Comparison of ENCODE assay signal across 14 cellular contexts in the genomic region with DNA sequence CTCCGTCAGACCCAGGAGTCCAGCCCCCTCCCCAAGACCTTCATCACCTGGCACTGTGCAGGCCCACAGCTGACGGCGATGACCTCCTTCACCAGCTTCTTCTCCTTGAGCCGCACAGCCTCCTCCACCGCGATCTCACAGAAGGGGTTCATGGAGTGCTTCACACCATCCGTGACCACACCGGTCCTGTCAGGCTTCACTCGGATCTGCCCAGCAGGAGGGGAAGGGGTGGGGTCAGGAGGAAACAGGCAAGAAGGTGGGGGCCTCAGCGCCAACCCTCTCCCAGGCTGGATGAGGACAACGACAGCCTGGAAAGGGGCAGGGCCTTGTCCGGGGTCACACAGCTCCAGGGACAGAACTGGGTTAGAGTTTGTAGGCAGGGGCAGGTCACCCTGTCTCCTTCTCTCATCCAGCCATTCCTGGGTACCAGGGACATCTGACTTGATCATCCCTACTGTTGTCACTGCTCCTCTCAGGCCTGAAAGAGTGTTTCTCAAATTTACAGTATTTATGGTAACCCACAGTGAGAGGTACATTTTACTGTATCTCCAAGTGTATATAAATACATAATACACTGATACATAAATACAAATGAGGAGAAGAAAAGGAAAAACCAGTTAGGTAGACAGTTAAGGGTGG. TPM values are rescaled to one million over a fixed set of nuclear protein-coding genes. Genes with fewer than 3 reads are reported as not detected.
DNase-seq lines count a peak whose midpoint lies in the region; ATAC-seq and TF ChIP-seq lines count a peak whose summit lies in the region.
"Had no signal": no experiment of that assay in that cellular context is flagged by ENCODE, and none has a peak within 500 bp of the region (broad histone marks: within the 10 kb centered on the region; RNA-seq: fewer than 3 reads in every experiment).

No MANE protein-coding gene starts in this region.

- WGBS in hepatocyte (ENCODE audit: low lambda C conversion rate, missing lambda C conversion rate): 42% methylated on average over 11 of the region's 12 CpGs

- H3K4me3 ChIP-seq in WERI-Rb-1 (ENCODE audit: low read depth, low read length) (peak overlapping the region; percentile 23), hepatocyte (no peak overlapping the region)

- H3K27ac ChIP-seq in WERI-Rb-1: peak overlapping the region; percentile 51
- H3K27ac ChIP-seq in hepatocyte: peak overlapping the region; percentile 96

- no peak for DNase-seq in activated T-cell treated with anti-CD3 and anti-CD28 coated beads, Interleukin-2, amount 50 U/mL, for 24 hours
- no peak for DNase-seq in activated T-cell treated with anti-CD3 and anti-CD28 coated beads for 4 hours
- peak; percentile 81 for DNase-seq in WERI-Rb-1
- DNase-seq in hepatocyte (ENCODE audit: low spot score): peak; percentile 55
- no peak for DNase-seq in stimulated activated effector memory CD8-positive, alpha-beta T cell treated with anti-CD3 and anti-CD28 coated beads, Interleukin-12 subunit alpha, Interleukin-12 subunit beta, amount 100 ng/mL, for 72 hours (ENCODE audit: low spot score in 2 of 2)
- DNase-seq: activated CD4-positive, alpha-beta T cell treated with anti-CD3 and anti-CD28 coated beads for 1 hour; EL; NCI-H526 treated with DMSO at 0.1 percent for 48 hours had no signal

- H3K27me3 Mint-ChIP-seq in activated T-cell treated with anti-CD3 and anti-CD28 coated beads, Interleukin-2, amount 50 U/mL, for 24 hours: no peaks in the 10 kb centered on the region

- H3K36me3 Mint-ChIP-seq in activated T-cell treated with anti-CD3 and anti-CD28 coated beads, Interleukin-2, amount 50 U/mL, for 24 hours (ENCODE audit: low read depth): peaks cover 59% of the 10 kb centered on the region
- peaks cover 46% of the 10 kb centered on the region for H3K36me3 Mint-ChIP-seq in stimulated activated effector memory CD8-positive, alpha-beta T cell treated with anti-CD3 and anti-CD28 coated beads, Interleukin-12 subunit alpha, Interleukin-12 subunit beta, amount 100 ng/mL, for 72 hours

- H4K20me1 ChIP-seq in hepatocyte (ENCODE audit: insufficient read depth, poor library complexity, severe bottlenecking): no peaks in the 10 kb centered on the region

- H3K36me3 ChIP-seq in WERI-Rb-1 (peaks cover 15% of the 10 kb centered on the region; the same call in 1 of the 2 replicates), hepatocyte (replicated peaks; ENCODE audit: insufficient read depth, low read depth) (no peaks in the 10 kb centered on the region)

- no peaks in the 10 kb centered on the region for H3K9me2 ChIP-seq in hepatocyte (replicated peaks; ENCODE audit: insufficient read depth)

- peaks cover 29% of the 10 kb centered on the region for H3K4me1 Mint-ChIP-seq in activated T-cell treated with anti-CD3 and anti-CD28 coated beads, Interleukin-2, amount 50 U/mL, for 24 hours (ENCODE audit: low read depth)
- peaks cover 34% of the 10 kb centered on the region for H3K4me1 Mint-ChIP-seq in stimulated activated effector memory CD8-positive, alpha-beta T cell treated with anti-CD3 and anti-CD28 coated beads, Interleukin-12 subunit alpha, Interleukin-12 subunit beta, amount 100 ng/mL, for 72 hours

- peaks cover 20% of the 10 kb centered on the region for H3K4me1 ChIP-seq in hepatocyte (ENCODE audit: insufficient read depth)

- peaks cover 24% of the 10 kb centered on the region for H3K79me2 ChIP-seq in hepatocyte

- no peaks in the 10 kb centered on the region for H3K9me3 Mint-ChIP-seq in activated T-cell treated with anti-CD3 and anti-CD28 coated beads, Interleukin-2, amount 50 U/mL, for 24 hours
- H3K9me3 Mint-ChIP-seq in stimulated activated effector memory CD8-positive, alpha-beta T cell treated with anti-CD3 and anti-CD28 coated beads, Interleukin-12 subunit alpha, Interleukin-12 subunit beta, amount 100 ng/mL, for 72 hours: no peaks in the 10 kb centered on the region

- ATAC-seq in stimulated activated effector memory CD8-positive, alpha-beta T cell treated with anti-CD3 and anti-CD28 coated beads, Interleukin-12 subunit alpha, Interleukin-12 subunit beta, amount 100 ng/mL, for 72 hours: no peak
- ATAC-seq in HG02973 (IDR thresholded peaks at IDR 0.05; ENCODE audit: unreplicated experiment) (no peak), GM21717 (IDR thresholded peaks at IDR 0.05; ENCODE audit: unreplicated experiment) (no peak), GM18858 (IDR thresholded peaks at IDR 0.05; ENCODE audit: unreplicated experiment) (no peak)

- H3K27ac Mint-ChIP-seq in activated T-cell treated with anti-CD3 and anti-CD28 coated beads, Interleukin-2, amount 50 U/mL, for 24 hours: peak overlapping the region; percentile 79
- peak overlapping the region; percentile 72 for H3K27ac Mint-ChIP-seq in stimulated activated effector memory CD8-positive, alpha-beta T cell treated with anti-CD3 and anti-CD28 coated beads, Interleukin-12 subunit alpha, Interleukin-12 subunit beta, amount 100 ng/mL, for 72 hours

- no peak overlapping the region for H2AFZ ChIP-seq in hepatocyte

- peak overlapping the region; percentile 67 for H3K4me2 ChIP-seq in hepatocyte

- TF ChIP-seq CTCF in WERI-Rb-1 (IDR thresholded peaks at IDR 0.05; ENCODE audit: low read depth, low read length) (no peak), hepatocyte (IDR thresholded peaks at IDR 0.05; ENCODE audit: poor library complexity) (no peak)

- peaks cover 3% of the 10 kb centered on the region for H3K9me3 ChIP-seq in WERI-Rb-1 (ENCODE audit: severe bottlenecking)
- H3K9me3 ChIP-seq in hepatocyte (ENCODE audit: low read depth): no peaks in the 10 kb centered on the region

- H3K27me3 ChIP-seq in WERI-Rb-1 (ENCODE audit: insufficient read depth, low read depth, severe bottlenecking) (no peaks in the 10 kb centered on the region), hepatocyte (no peaks in the 10 kb centered on the region)

- H3K4me3 Mint-ChIP-seq in activated T-cell treated with anti-CD3 and anti-CD28 coated beads, Interleukin-2, amount 50 U/mL, for 24 hours: no peak overlapping the region
- no peak overlapping the region for H3K4me3 Mint-ChIP-seq in stimulated activated effector memory CD8-positive, alpha-beta T cell treated with anti-CD3 and anti-CD28 coated beads, Interleukin-12 subunit alpha, Interleukin-12 subunit beta, amount 100 ng/mL, for 72 hours

RNA-seq across cellular contexts. Expression of a gene that starts 12.0 kb away (rescaled TPM):
- 167 and 190 TPM in 2 replicates for total RNA-seq in hepatocyte
- polyA plus RNA-seq in hepatocyte: 237 and 248 TPM in 2 replicates

RNA-seq across cellular contexts. Expression of a gene that starts 12.3 kb away (rescaled TPM):
- total RNA-seq in hepatocyte: 2.5 and 3.4 TPM in 2 replicates
- polyA plus RNA-seq in hepatocyte: 7.6 and 7.8 TPM in 2 replicates

RNA-seq across cellular contexts. Expression of a gene that starts 14.6 kb away (rescaled TPM):
- total RNA-seq in hepatocyte: 1.2 TPM in 1 of 2 replicates, not detected in the other
- 6.8 and 7.2 TPM in 2 replicates for polyA plus RNA-seq in hepatocyte
- total RNA-seq: SK-MEL-5 had no signal

RNA-seq across cellular contexts. Expression of a gene that starts 18.2 kb away (rescaled TPM):
- total RNA-seq in hepatocyte: not detected in 2 replicates
- polyA plus RNA-seq in hepatocyte: 0.44 TPM in 1 of 2 replicates, not detected in the other
- total RNA-seq: SK-MEL-5 had no signal

RNA-seq across cellular contexts. Expression of a gene that starts 33.6 kb away (rescaled TPM):
- not detected in 2 replicates for total RNA-seq in hepatocyte
- not detected in 2 replicates for polyA plus RNA-seq in hepatocyte
- total RNA-seq: lower leg skin, SK-MEL-5 had no signal
- polyA plus RNA-seq: adipose tissue had no signal

Comparison
In these comparisons a context has a peak if more than half of its experiments do, and no peak if none do; other contexts are left out.
1. DNase-seq: peak in WERI-Rb-1 (single experiment) and hepatocyte (single experiment); none in activated T-cell treated with anti-CD3 and anti-CD28 coated beads, Interleukin-2, amount 50 U/mL, for 24 hours (single experiment), activated T-cell treated with anti-CD3 and anti-CD28 coated beads for 4 hours (single experiment) and stimulated activated effector memory CD8-positive, alpha-beta T cell treated with anti-CD3 and anti-CD28 coated beads, Interleukin-12 subunit alpha, Interleukin-12 subunit beta, amount 100 ng/mL, for 72 hours (0 of 2).